8 cellular contexts compared by ENCODE assay signal in genomic region chr16:84778720-84779119, GRCh38. TPM values are rescaled to one million over a fixed set of nuclear protein-coding genes. Genes with fewer than 3 reads are reported as not detected.
"Had no signal": no experiment of that assay in that cellular context is flagged by ENCODE, and none has a peak within 500 bp of the region (broad histone marks: within the 10 kb centered on the region; RNA-seq: fewer than 3 reads in every experiment).

No MANE protein-coding gene starts in this region.

- H3K4me3 ChIP-seq: GM23338 had no signal

- H2AFZ ChIP-seq: GM23338 had no signal

- FAIRE-seq: H1, H54, HTR-8/SVneo had no signal

- DNase-seq: H9, HCEC 1CT, KBM-7 had no signal

- ATAC-seq: GM23338 had no signal

- H3K4me2 ChIP-seq: GM23338 had no signal

RNA-seq across cellular contexts. Expression of gene CRISPLD2, which starts 41.1 kb away (rescaled TPM):
- polyA plus RNA-seq: IgD-negative memory B cell had no signal
